ENCODE assay signal across 38 cellular contexts in the genomic region with DNA sequence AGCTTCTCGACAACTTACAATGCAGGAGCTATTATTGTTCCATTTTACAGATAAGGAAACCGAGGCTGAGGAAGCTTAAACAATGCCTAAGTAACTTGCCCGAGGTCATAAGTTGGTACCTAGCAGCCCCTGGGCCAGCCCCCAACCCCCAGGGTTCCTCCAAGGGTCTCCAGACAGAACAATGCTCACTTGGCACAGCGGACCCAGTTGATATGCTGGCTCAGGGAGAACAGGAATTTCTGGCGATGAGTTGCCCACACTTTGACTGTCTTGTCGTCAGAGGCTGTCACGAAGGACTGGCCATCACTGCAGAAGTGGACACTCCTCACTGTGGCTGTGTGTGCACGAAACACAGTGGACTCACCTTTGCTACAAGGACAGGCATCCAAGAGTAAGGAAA.
"Had no signal": no experiment of that assay in that cellular context is flagged by ENCODE, and none has a peak within 500 bp of the region (broad histone marks: within the 10 kb centered on the region; RNA-seq: fewer than 3 reads in every experiment).

No MANE protein-coding gene starts in this region.

- DNase-seq: activated B cell treated with CpG ODN at 0.5 μM for 24 hours; activated CD4-positive, alpha-beta memory T cell treated with anti-CD3 and anti-CD28 coated beads for 36 hours; activated CD4-positive, alpha-beta T cell treated with anti-CD3 and anti-CD28 coated beads, Interleukin-2, amount 10 ng/mL, durations not matched to agents 24 days and 14 days; activated CD8-positive, alpha-beta memory T cell treated with anti-CD3 and anti-CD28 coated beads, Interleukin-2, amount 10 ng/mL, durations not matched to agents 7 days and 5 days; activated CD8-positive, alpha-beta memory T cell treated with anti-CD3 and anti-CD28 coated beads, Interleukin-2, amount 50 U/mL, for 4 hours; activated CD8-positive, alpha-beta T cell treated with anti-CD3 and anti-CD28 coated beads, Interleukin-2, amount 10 ng/mL, durations not matched to agents 7 days and 5 days; activated effector memory CD4-positive, alpha-beta T cell treated with anti-CD3 and anti-CD28 coated beads, Interleukin-2, amount 50 U/mL, for 16 hours; activated naive CD4-positive, alpha-beta T cell treated with anti-CD3 and anti-CD28 coated beads for 36 hours; activated naive CD8-positive, alpha-beta T cell treated with anti-CD3 and anti-CD28 coated beads, Interleukin-2, amount 10 ng/mL, durations not matched to agents 7 days and 5 days; activated T-cell treated with anti-CD3 and anti-CD28 coated beads, Interleukin-2, amount 50 U/mL, for 1 hour; activated T-cell treated with anti-CD3 and anti-CD28 coated beads, Interleukin-2, amount 50 U/mL, for 48 hours; anterior cingulate cortex; central memory CD4-positive, alpha-beta T cell; cerebellar nuclear complex; dorsolateral prefrontal cortex; effector memory CD4-positive, alpha-beta T cell; endodermal cell; erythroblast; foreskin keratinocyte; gastrocnemius medialis; glutamatergic neuron; heart left ventricle; T-helper 1 cell; T-helper 17 cell; T1000; WERI-Rb-1 had no signal

- H2AFZ ChIP-seq: hepatocyte had no signal

- H3K27me3 ChIP-seq: breast epithelium, cardiac muscle cell, dorsolateral prefrontal cortex, esophagus muscularis mucosa, foreskin keratinocyte, gastrocnemius medialis, heart left ventricle, hepatocyte had no signal

- H3K4me1 ChIP-seq: foreskin keratinocyte had no signal

- H3K4me3 ChIP-seq: breast epithelium, cardiac muscle cell, coronary artery, dorsolateral prefrontal cortex, esophagus muscularis mucosa, gastrocnemius medialis, heart left ventricle, hepatocyte had no signal

- H3K9me3 ChIP-seq: breast epithelium, esophagus muscularis mucosa, gastrocnemius medialis, heart left ventricle had no signal

- H3K9me3 Mint-ChIP-seq: activated B cell treated with CpG ODN at 0.5 μM for 24 hours; activated CD4-positive, alpha-beta memory T cell treated with anti-CD3 and anti-CD28 coated beads for 36 hours; activated CD4-positive, alpha-beta T cell treated with anti-CD3 and anti-CD28 coated beads, Interleukin-2, amount 10 ng/mL, durations not matched to agents 24 days and 14 days; activated naive CD4-positive, alpha-beta T cell treated with anti-CD3 and anti-CD28 coated beads for 36 hours; activated naive CD4-positive, alpha-beta T cell treated with anti-CD3 and anti-CD28 coated beads, Interleukin-2, amount 50 U/mL, for 72 hours; activated naive CD8-positive, alpha-beta T cell treated with anti-CD3 and anti-CD28 coated beads, Interleukin-2, amount 10 ng/mL, durations not matched to agents 7 days and 5 days; activated T-helper 1 cell treated with anti-CD3 and anti-CD28 coated beads, Interleukin-12 subunit alpha, Interleukin-12 subunit beta, Interleukin-2, Interleukin-4 antibody, amounts not matched to agents 30 ng/mL and 10 ng/mL and 1 ng/mL, durations not matched to agents 14 hours and 24 hours and 36 hours; activated T-helper 2 cell treated with anti-CD3 and anti-CD28 coated beads, Interferon-gamma antibody, Interleukin-2, Interleukin-4, amounts not matched to agents 10 μg/mL and 5 μg/mL and 100 μg/mL, durations not matched to agents 14 hours and 24 hours and 36 hours; dendritic cell treated with granulocyte-macrophage colony-stimulating factor and Interleukin-4, amounts not matched to agents 40 ng/mL and 50 ng/mL, for 4 days; endodermal cell; T-helper 2 cell treated with Interferon-gamma antibody and Interleukin-4, amounts not matched to agents 5 μg/mL and 100 μg/mL, for 36 hours had no signal

- ATAC-seq: activated CD4-positive, CD25-positive, alpha-beta regulatory T cell treated with anti-CD3 and anti-CD28 coated beads, Interleukin-2, amount 50 U/mL, for 24 hours; activated CD8-positive, alpha-beta memory T cell treated with anti-CD3 and anti-CD28 coated beads, Interleukin-2, amount 10 ng/mL, durations not matched to agents 7 days and 5 days; activated CD8-positive, alpha-beta T cell treated with anti-CD3 and anti-CD28 coated beads, Interleukin-2, amount 10 ng/mL, durations not matched to agents 7 days and 5 days; activated naive CD4-positive, alpha-beta T cell treated with anti-CD3 and anti-CD28 coated beads, Interleukin-2, amount 50 U/mL, for 72 hours; foreskin keratinocyte; gastrocnemius medialis; heart left ventricle; T-helper 17 cell had no signal

- H3K4me2 ChIP-seq: hepatocyte had no signal

- H3K36me3 Mint-ChIP-seq: brain had no signal

- H3K4me3 Mint-ChIP-seq: activated B cell treated with CpG ODN at 0.5 μM for 24 hours; activated CD4-positive, alpha-beta memory T cell treated with anti-CD3 and anti-CD28 coated beads for 36 hours; activated CD4-positive, alpha-beta T cell treated with anti-CD3 and anti-CD28 coated beads, Interleukin-2, amount 10 ng/mL, durations not matched to agents 24 days and 14 days; activated CD8-positive, alpha-beta memory T cell treated with anti-CD3 and anti-CD28 coated beads, Interleukin-2, amount 10 ng/mL, durations not matched to agents 7 days and 5 days; activated CD8-positive, alpha-beta T cell treated with anti-CD3 and anti-CD28 coated beads, Interleukin-2, amount 10 ng/mL, durations not matched to agents 7 days and 5 days; activated naive CD4-positive, alpha-beta T cell treated with anti-CD3 and anti-CD28 coated beads for 36 hours; activated naive CD8-positive, alpha-beta T cell treated with anti-CD3 and anti-CD28 coated beads, Interleukin-2, amount 10 ng/mL, durations not matched to agents 7 days and 5 days; activated T-helper 1 cell treated with anti-CD3 and anti-CD28 coated beads, Interleukin-12 subunit alpha, Interleukin-12 subunit beta, Interleukin-2, Interleukin-4 antibody, amounts not matched to agents 30 ng/mL and 10 ng/mL and 1 ng/mL, durations not matched to agents 14 hours and 24 hours and 36 hours; brain; dendritic cell treated with granulocyte-macrophage colony-stimulating factor and Interleukin-4, amounts not matched to agents 40 ng/mL and 50 ng/mL, for 4 days; endodermal cell; T-helper 17 cell; T-helper 2 cell treated with Interferon-gamma antibody and Interleukin-4, amounts not matched to agents 5 μg/mL and 100 μg/mL, for 36 hours had no signal

- H3K27me3 Mint-ChIP-seq: activated B cell treated with CpG ODN at 0.5 μM for 24 hours; activated CD4-positive, alpha-beta memory T cell treated with anti-CD3 and anti-CD28 coated beads for 36 hours; activated CD4-positive, alpha-beta T cell treated with anti-CD3 and anti-CD28 coated beads, Interleukin-2, amount 10 ng/mL, durations not matched to agents 24 days and 14 days; activated CD8-positive, alpha-beta memory T cell treated with anti-CD3 and anti-CD28 coated beads, Interleukin-2, amount 10 ng/mL, durations not matched to agents 7 days and 5 days; activated naive CD8-positive, alpha-beta T cell treated with anti-CD3 and anti-CD28 coated beads, Interleukin-2, amount 10 ng/mL, durations not matched to agents 7 days and 5 days; dendritic cell treated with granulocyte-macrophage colony-stimulating factor and Interleukin-4, amounts not matched to agents 40 ng/mL and 50 ng/mL, for 4 days; T-helper 17 cell had no signal

- H3K36me3 ChIP-seq: breast epithelium, cardiac muscle cell, esophagus muscularis mucosa, gastrocnemius medialis had no signal

- H3K27ac Mint-ChIP-seq: activated B cell treated with CpG ODN at 0.5 μM for 24 hours; activated CD4-positive, alpha-beta memory T cell treated with anti-CD3 and anti-CD28 coated beads for 36 hours; activated CD4-positive, alpha-beta T cell treated with anti-CD3 and anti-CD28 coated beads, Interleukin-2, amount 10 ng/mL, durations not matched to agents 24 days and 14 days; activated CD8-positive, alpha-beta memory T cell treated with anti-CD3 and anti-CD28 coated beads, Interleukin-2, amount 10 ng/mL, durations not matched to agents 7 days and 5 days; activated CD8-positive, alpha-beta T cell treated with anti-CD3 and anti-CD28 coated beads, Interleukin-2, amount 10 ng/mL, durations not matched to agents 7 days and 5 days; activated naive CD4-positive, alpha-beta T cell treated with anti-CD3 and anti-CD28 coated beads for 36 hours; activated naive CD4-positive, alpha-beta T cell treated with anti-CD3 and anti-CD28 coated beads, Interleukin-2, amount 50 U/mL, for 72 hours; activated naive CD8-positive, alpha-beta T cell treated with anti-CD3 and anti-CD28 coated beads, Interleukin-2, amount 10 ng/mL, durations not matched to agents 7 days and 5 days; activated T-helper 1 cell treated with anti-CD3 and anti-CD28 coated beads, Interleukin-12 subunit alpha, Interleukin-12 subunit beta, Interleukin-2, Interleukin-4 antibody, amounts not matched to agents 30 ng/mL and 10 ng/mL and 1 ng/mL, durations not matched to agents 14 hours and 24 hours and 36 hours; activated T-helper 2 cell treated with anti-CD3 and anti-CD28 coated beads, Interferon-gamma antibody, Interleukin-2, Interleukin-4, amounts not matched to agents 10 μg/mL and 5 μg/mL and 100 μg/mL, durations not matched to agents 14 hours and 24 hours and 36 hours; brain; dendritic cell treated with granulocyte-macrophage colony-stimulating factor and Interleukin-4, amounts not matched to agents 40 ng/mL and 50 ng/mL, for 4 days; endodermal cell; T-helper 17 cell; T-helper 2 cell treated with Interferon-gamma antibody and Interleukin-4, amounts not matched to agents 5 μg/mL and 100 μg/mL, for 36 hours had no signal

- H3K27ac ChIP-seq: breast epithelium, cardiac muscle cell, coronary artery, dorsolateral prefrontal cortex, esophagus muscularis mucosa, foreskin keratinocyte, gastrocnemius medialis, heart left ventricle, hepatocyte, WERI-Rb-1 had no signal
